Comparison of ENCODE assay signal across 8 cellular contexts in the genomic region with DNA sequence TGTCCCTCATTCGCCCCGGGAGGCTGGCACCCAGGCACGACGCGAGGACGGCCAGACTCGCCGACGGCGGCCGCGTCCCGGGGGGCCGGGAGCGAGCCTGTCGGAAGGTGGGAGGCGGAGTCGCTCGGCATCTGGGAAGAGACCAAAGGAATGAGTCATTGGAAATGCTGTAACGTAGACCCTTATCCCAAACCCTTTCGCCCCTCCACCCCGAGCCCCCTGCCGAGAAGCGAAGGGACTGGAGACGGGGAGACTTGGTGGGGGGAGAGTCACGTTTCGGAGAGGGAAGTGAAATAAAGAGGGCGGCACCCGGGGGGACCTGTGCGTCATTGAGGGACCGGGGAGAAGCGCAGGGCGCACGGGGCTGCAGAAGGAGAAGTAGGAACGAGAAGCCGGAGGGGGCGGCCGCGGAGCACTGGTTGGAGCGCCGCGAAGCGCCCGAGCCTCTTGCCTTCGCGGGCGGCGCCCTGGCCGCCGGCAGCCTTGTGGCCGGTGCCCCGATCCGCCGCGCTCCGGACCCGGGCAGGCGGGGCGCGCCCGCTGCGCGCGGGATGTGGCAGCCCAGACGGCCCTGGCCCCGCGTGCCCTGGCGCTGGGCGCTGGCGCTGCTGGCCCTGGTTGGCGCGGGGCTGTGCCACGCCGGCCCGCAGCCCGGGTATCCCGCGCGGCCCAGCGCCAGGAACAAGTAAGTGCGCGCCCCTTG. TPM values are rescaled to one million over a fixed set of nuclear protein-coding genes. Genes with fewer than 3 reads are reported as not detected.
DNase-seq lines count a peak whose midpoint lies in the region; ATAC-seq and TF ChIP-seq lines count a peak whose summit lies in the region.

A gene (plus strand): TSS at position 369 of the 703 bp plus-strand sequence. CDS start 183 bp downstream, at position 552.

- peaks cover 59% of the 10 kb centered on the region for H3K27me3 ChIP-seq in neutrophil

- peaks cover 30 to 38% of the 10 kb centered on the region in 2 experiments for H3K4me1 ChIP-seq in neutrophil (ENCODE audit: control insufficient read depth in 1 of 2, insufficient read depth in 1 of 2, low read depth in 1 of 2, low read length in 1 of 2)

- H3K9me3 ChIP-seq in neutrophil, result no peaks in the 10 kb centered on the region

- H3K27ac ChIP-seq in neutrophil, result peak within 1 kb of the TSS; percentile 30

- DNase-seq in HT-29 (ENCODE audit: low spot score) (no peak), fibroblast of villous mesenchyme (ENCODE audit: low read depth) (peak; percentile 45), NCI-H524 treated with DMSO at 0.1 percent for 48 hours (lab: John Stamatoyannopoulos, UW) (no peak), Kasumi-1 (lab: John Stamatoyannopoulos, UW) (no peak)
- DNase-seq in activated T-cell treated with anti-CD3 and anti-CD28 coated beads, Interleukin-2, amount 50 U/mL, for 1 hour, result peak; percentile 61

- peak within 1 kb of the TSS; percentile 63 for H3K4me3 ChIP-seq in fibroblast of villous mesenchyme (ENCODE audit: low read depth, low read length)
- peak within 1 kb of the TSS; percentile 74 to 77 for H3K4me3 ChIP-seq in neutrophil (ENCODE audit: low read depth in 1 of 2, low read length in 1 of 2)

- ATAC-seq in GM18909 (IDR thresholded peaks at IDR 0.05; ENCODE audit: poor library complexity, unreplicated experiment) (peak; percentile 60), HG03457 (IDR thresholded peaks at IDR 0.05; ENCODE audit: unreplicated experiment) (no peak)

- no peak for TF ChIP-seq CTCF in fibroblast of villous mesenchyme (IDR thresholded peaks at IDR 0.05; ENCODE audit: insufficient read depth, low read depth, low read length)
- TF ChIP-seq CTCF in neutrophil (IDR thresholded peaks at IDR 0.05), result no peak

- H3K36me3 ChIP-seq in neutrophil, result no peaks in the 10 kb centered on the region

RNA-seq across cellular contexts. Expression of the gene that starts here (rescaled TPM):
- 33.0 and 48.0 TPM in 2 replicates for total RNA-seq in HT-29 (2014; rRNA removed; shearing (Covaris generic))
- 16.4 and 24.8 TPM in 2 replicates for total RNA-seq in fibroblast of villous mesenchyme

Comparison
In these comparisons a context has a peak if more than half of its experiments do, and no peak if none do; other contexts are left out.
1. DNase-seq: peak in activated T-cell treated with anti-CD3 and anti-CD28 coated beads, Interleukin-2, amount 50 U/mL, for 1 hour (single experiment) and fibroblast of villous mesenchyme (single experiment); none in HT-29 (single experiment), NCI-H524 treated with DMSO at 0.1 percent for 48 hours (single experiment) and Kasumi-1 (0 of 2).